Comparison of ENCODE assay signal across 8 cellular contexts in the genomic region with DNA sequence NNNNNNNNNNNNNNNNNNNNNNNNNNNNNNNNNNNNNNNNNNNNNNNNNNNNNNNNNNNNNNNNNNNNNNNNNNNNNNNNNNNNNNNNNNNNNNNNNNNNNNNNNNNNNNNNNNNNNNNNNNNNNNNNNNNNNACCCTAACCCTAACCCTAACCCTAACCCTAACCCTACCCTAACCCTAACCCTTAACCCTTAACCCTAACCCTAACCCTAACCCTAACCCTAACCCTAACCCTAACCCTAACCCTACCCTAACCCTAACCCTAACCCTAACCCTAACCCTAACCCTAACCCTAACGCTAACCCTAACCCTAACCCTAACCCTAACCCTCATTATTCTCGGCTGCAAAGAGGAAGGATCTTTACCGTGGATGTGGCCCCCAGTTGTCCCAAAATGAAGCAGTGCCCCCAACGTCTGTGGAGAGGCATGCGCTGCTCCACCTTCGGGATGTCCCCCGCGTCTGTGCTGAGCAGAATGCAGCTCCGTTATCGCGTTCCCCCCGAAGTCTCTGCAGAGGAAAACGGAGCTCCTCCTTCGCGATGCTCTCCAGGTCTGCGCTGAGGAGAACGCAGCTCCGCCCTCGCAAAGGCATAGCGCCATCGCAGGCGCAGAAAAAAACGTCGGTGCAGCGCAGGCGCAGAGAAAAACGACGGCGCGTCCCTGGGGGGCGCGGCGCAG. TPM values are rescaled to one million over a fixed set of nuclear protein-coding genes. Genes with fewer than 3 reads are reported as not detected.
DNase-seq lines count a peak whose midpoint lies in the region; ATAC-seq, FAIRE-seq and TF ChIP-seq lines count a peak whose summit lies in the region.
"Not testable (repeated sequence)": the region's sequence is repeated elsewhere in the genome, so short reads cannot be mapped to it uniquely, and the experiment has no call there.

No MANE protein-coding gene starts in this region.

- peak; percentile 24 for ATAC-seq in natural killer cell treated with Interleukin-12 subunit alpha and Interleukin-12 subunit beta and Interleukin-15 and Interleukin-18, amount 100 ng/mL, for 72 hours

- H3K27ac ChIP-seq in GM23248; astrocyte (ENCODE audit: low read depth, low read length); testis: not testable (repeated sequence)

- H4K20me1 ChIP-seq in GM23248 (ENCODE audit: insufficient read depth); astrocyte (ENCODE audit: insufficient read depth, low read length): not testable (repeated sequence)

- not testable (repeated sequence) for TF ChIP-seq POLR2A in testis (IDR thresholded peaks at IDR 0.05)

- not testable (repeated sequence) for H3K4me2 ChIP-seq in GM23248 (ENCODE audit: unreplicated experiment); astrocyte (ENCODE audit: low read length)

- not testable (repeated sequence) for H3K36me3 Mint-ChIP-seq in astrocyte (ENCODE audit: low read depth, unreplicated experiment); natural killer cell treated with Interleukin-12 subunit alpha and Interleukin-12 subunit beta and Interleukin-15 and Interleukin-18, amount 100 ng/mL, for 72 hours

- H2AFZ ChIP-seq in GM23248; astrocyte (ENCODE audit: low read depth, low read length): not testable (repeated sequence)

- not testable (repeated sequence) for H3F3A ChIP-seq in GM23248 (ENCODE audit: insufficient read depth)

- 77 to 78% methylated on average over 29 to 33 of the region's 33 CpGs for WGBS in GM23248 (ENCODE audit: low coverage in 1 of 2, low lambda C conversion rate in 2 of 2, missing lambda C conversion rate in 2 of 2), 2 experiments
- 60 to 68% methylated on average over 22 to 32 of the region's 33 CpGs for WGBS in testis, 2 donors

- not testable (repeated sequence) for H3K36me3 ChIP-seq in GM23248 (ENCODE audit: low read depth); astrocyte (ENCODE audit: insufficient read depth, low read length); testis (ENCODE audit: low read depth, missing control alignments)

- H3K4me3 ChIP-seq in GM23248; astrocyte (ENCODE audit: insufficient read depth, low read depth, low read length); fibroblast of the aortic adventitia (ENCODE audit: low read depth, low read length); testis: not testable (repeated sequence)

- not testable (repeated sequence) for H3K27me3 Mint-ChIP-seq in astrocyte (ENCODE audit: low read depth, unreplicated experiment); natural killer cell treated with Interleukin-12 subunit alpha and Interleukin-12 subunit beta and Interleukin-15 and Interleukin-18, amount 100 ng/mL, for 72 hours

- not testable (repeated sequence) for H3K27me3 ChIP-seq in GM23248 (replicated peaks; ENCODE audit: insufficient read depth); astrocyte (ENCODE audit: insufficient read depth, low read length); testis

- intact Hi-C loops in testis (cut with DNase I; ENCODE audit: low total_unique reads) = not testable (repeated sequence)

- H3K4me1 ChIP-seq in GM23248 (ENCODE audit: insufficient read depth); astrocyte (ENCODE audit: insufficient read depth, low read length); testis: not testable (repeated sequence)

- H3K9ac ChIP-seq in GM23248; astrocyte (ENCODE audit: low read length): not testable (repeated sequence)

- not testable (repeated sequence) for H3K9me2 ChIP-seq in GM23248 (ENCODE audit: insufficient read depth)

- not testable (repeated sequence) for H3K79me2 ChIP-seq in GM23248 (ENCODE audit: insufficient read depth); astrocyte (ENCODE audit: insufficient read depth, low read length)

- not testable (repeated sequence) for FAIRE-seq in RCC 7860 (lab: Jason Lieb, UNC); astrocyte (lab: Jason Lieb, UNC)

- not testable (repeated sequence) for TF ChIP-seq CTCF in astrocyte (IDR thresholded peaks at IDR 0.05; ENCODE audit: insufficient read depth, low read depth, low read length); fibroblast of the aortic adventitia (IDR thresholded peaks at IDR 0.05; ENCODE audit: insufficient read depth, low read length); testis (IDR thresholded peaks at IDR 0.05)

- not testable (repeated sequence) for H3K4me1 Mint-ChIP-seq in astrocyte (ENCODE audit: low read depth, unreplicated experiment); natural killer cell treated with Interleukin-12 subunit alpha and Interleukin-12 subunit beta and Interleukin-15 and Interleukin-18, amount 100 ng/mL, for 72 hours (ENCODE audit: low read depth in 2 of 2)

- not testable (repeated sequence) for H3K27ac Mint-ChIP-seq in astrocyte (ENCODE audit: unreplicated experiment); natural killer cell treated with Interleukin-12 subunit alpha and Interleukin-12 subunit beta and Interleukin-15 and Interleukin-18, amount 100 ng/mL, for 72 hours

- H3K4me3 Mint-ChIP-seq in astrocyte (ENCODE audit: unreplicated experiment); natural killer cell treated with Interleukin-12 subunit alpha and Interleukin-12 subunit beta and Interleukin-15 and Interleukin-18, amount 100 ng/mL, for 72 hours: not testable (repeated sequence)

- H3K9me3 Mint-ChIP-seq in astrocyte (ENCODE audit: unreplicated experiment); natural killer cell treated with Interleukin-12 subunit alpha and Interleukin-12 subunit beta and Interleukin-15 and Interleukin-18, amount 100 ng/mL, for 72 hours: not testable (repeated sequence)

- not testable (repeated sequence) for H3K9me3 ChIP-seq in GM23248 (ENCODE audit: low read depth); astrocyte (ENCODE audit: insufficient read depth, low read depth, low read length); testis

- peak; percentile 34 for DNase-seq in GM23248
- peak; percentile 2 for DNase-seq in RCC 7860 (ENCODE audit: low spot score)
- DNase-seq in astrocyte (ENCODE audit: low read depth) = peak; percentile 4
- peak; percentile 40 for DNase-seq in ecto neural progenitor cell (ENCODE audit: low spot score)
- peak; percentile 15 for DNase-seq in fibroblast of the aortic adventitia (ENCODE audit: low read depth)
- DNase-seq in left kidney (ENCODE audit: low read depth, low spot score) = peak; percentile 13
- not testable (repeated sequence) for DNase-seq in natural killer cell treated with Interleukin-12 subunit alpha and Interleukin-12 subunit beta and Interleukin-15 and Interleukin-18, amount 100 ng/mL, for 72 hours (ENCODE audit: low spot score)
- DNase-seq in testis = peak; percentile 22

- in situ Hi-C loops in GM23248 (cut with MboI) = not testable (repeated sequence)

RNA-seq across cellular contexts. Expression of gene ZNF595, which starts 43.1 kb away (rescaled TPM):
- total RNA-seq in GM23248 (2014; rRNA removed; shearing (Covaris generic)) = 7.1 and 8.3 TPM in 2 replicates
- polyA plus RNA-seq in GM23248 (2016; fragmentation: Nextera tagmentation; extraction: Ambion mirVana) (5.3 and 5.8 TPM in 2 replicates), testis (ENCODE audit: insufficient read depth, low read depth, low replicate concordance) (7.8 TPM)
- total RNA-seq in astrocyte (15.2 and 15.9 TPM in 2 replicates), fibroblast of the aortic adventitia (ENCODE audit: low replicate concordance) (11.0 and 15.5 TPM in 2 replicates), testis (10 to 100 TPM; 50.5 to 80.7 TPM)
- total RNA-seq in natural killer cell treated with Interleukin-12 subunit alpha and Interleukin-12 subunit beta and Interleukin-15 and Interleukin-18, amount 100 ng/mL, for 72 hours = 10 to 100 TPM; 12.0 to 33.4 TPM
